Comparison of ENCODE assay signal across 15 cellular contexts in the genomic region with DNA sequence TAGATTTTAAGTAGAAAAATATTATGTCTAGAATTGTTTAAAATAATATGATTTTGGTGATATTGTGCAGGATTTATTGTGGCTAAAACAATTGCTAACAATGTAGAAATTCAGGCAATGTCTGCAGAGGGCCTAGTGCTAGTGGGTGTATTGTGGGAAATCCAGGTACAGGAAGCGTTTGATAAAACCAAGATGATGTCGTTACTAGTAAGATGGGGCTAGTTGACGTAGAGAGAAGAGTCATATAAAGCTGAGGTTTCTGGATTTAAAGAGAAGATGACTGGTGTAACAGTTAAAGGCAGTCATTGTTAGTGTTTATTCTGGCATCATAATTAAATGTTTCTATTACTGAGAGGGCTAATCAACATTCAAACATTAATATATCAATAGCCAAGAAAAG. TPM values are rescaled to one million over a fixed set of nuclear protein-coding genes. Genes with fewer than 3 reads are reported as not detected.
DNase-seq lines count a peak whose midpoint lies in the region; ATAC-seq and TF ChIP-seq lines count a peak whose summit lies in the region.
"Had no signal": no experiment of that assay in that cellular context is flagged by ENCODE, and none has a peak within 500 bp of the region (broad histone marks: within the 10 kb centered on the region; RNA-seq: fewer than 3 reads in every experiment).

No MANE protein-coding gene starts in this region.

- POLR2A ChIA-PET in activated CD8-positive, alpha-beta T cell treated with anti-CD3 and anti-CD28 coated beads for 36 hours (lab: Charles Lee): no interaction called here

- H3K27me3 ChIP-seq in esophagus squamous epithelium: no peaks in the 10 kb centered on the region
- H3K27me3 ChIP-seq: cardiac muscle cell, stomach had no signal

- no peak overlapping the region for H3K4me3 ChIP-seq in esophagus squamous epithelium
- H3K4me3 ChIP-seq: cardiac muscle cell, mucosa of descending colon, stomach had no signal

- H3K9me3 Mint-ChIP-seq in activated naive CD4-positive, alpha-beta T cell treated with anti-CD3 and anti-CD28 coated beads, Interleukin-2, amount 50 U/mL, for 72 hours: no peaks in the 10 kb centered on the region
- no peaks in the 10 kb centered on the region for H3K9me3 Mint-ChIP-seq in activated naive CD4-positive, alpha-beta T cell treated with anti-CD3 and anti-CD28 coated beads, Interleukin-2, amount 10 ng/mL, durations not matched to agents 7 days and 5 days
- H3K9me3 Mint-ChIP-seq in activated CD8-positive, alpha-beta T cell treated with anti-CD3 and anti-CD28 coated beads for 36 hours: peaks cover 3% of the 10 kb centered on the region

- H3K27ac Mint-ChIP-seq in activated naive CD4-positive, alpha-beta T cell treated with anti-CD3 and anti-CD28 coated beads, Interleukin-2, amount 50 U/mL, for 72 hours: peak overlapping the region in 1 of 2 donors; percentile 22
- no peak overlapping the region for H3K27ac Mint-ChIP-seq in activated naive CD4-positive, alpha-beta T cell treated with anti-CD3 and anti-CD28 coated beads, Interleukin-2, amount 10 ng/mL, durations not matched to agents 7 days and 5 days
- H3K27ac Mint-ChIP-seq in activated CD8-positive, alpha-beta T cell treated with anti-CD3 and anti-CD28 coated beads for 36 hours: peak overlapping the region; percentile 12

- WGBS in esophagus squamous epithelium, 2 donors: 43 to 61% methylated on average over 3 of the region's 3 CpGs

- no peak for TF ChIP-seq POLR2A in esophagus squamous epithelium (IDR thresholded peaks at IDR 0.05)

- CTCF ChIA-PET in activated naive CD4-positive, alpha-beta T cell treated with anti-CD3 and anti-CD28 coated beads, Interleukin-2, amount 10 ng/mL, durations not matched to agents 7 days and 5 days (lab: Charles Lee): no interaction called here
- CTCF ChIA-PET in activated CD8-positive, alpha-beta T cell treated with anti-CD3 and anti-CD28 coated beads for 36 hours (lab: Charles Lee): interaction anchor here (1.0 kb wide), 1 partner anchor 19 kb away, joined by 4 read pairs; no protein-coding TSS in a partner anchor

- intact Hi-C loops in activated CD8-positive, alpha-beta T cell treated with anti-CD3 and anti-CD28 coated beads for 36 hours (cut with micrococcal nuclease): no loop called here
- intact Hi-C loops in esophagus squamous epithelium (cut with DNase I): no loop called here

- peaks cover 35% of the 10 kb centered on the region for H3K4me1 Mint-ChIP-seq in activated naive CD4-positive, alpha-beta T cell treated with anti-CD3 and anti-CD28 coated beads, Interleukin-2, amount 10 ng/mL, durations not matched to agents 7 days and 5 days
- peaks cover 49% of the 10 kb centered on the region for H3K4me1 Mint-ChIP-seq in activated CD8-positive, alpha-beta T cell treated with anti-CD3 and anti-CD28 coated beads for 36 hours (ENCODE audit: low read depth)

- no peaks in the 10 kb centered on the region for H3K9me3 ChIP-seq in esophagus squamous epithelium
- H3K9me3 ChIP-seq: mucosa of descending colon, stomach had no signal

- H3K36me3 Mint-ChIP-seq in activated naive CD4-positive, alpha-beta T cell treated with anti-CD3 and anti-CD28 coated beads, Interleukin-2, amount 50 U/mL, for 72 hours: peaks cover 0 to 13% of the 10 kb centered on the region in 2 donors
- H3K36me3 Mint-ChIP-seq in activated naive CD4-positive, alpha-beta T cell treated with anti-CD3 and anti-CD28 coated beads, Interleukin-2, amount 10 ng/mL, durations not matched to agents 7 days and 5 days: peaks cover 4% of the 10 kb centered on the region
- peaks cover 4% of the 10 kb centered on the region for H3K36me3 Mint-ChIP-seq in activated CD8-positive, alpha-beta T cell treated with anti-CD3 and anti-CD28 coated beads for 36 hours (ENCODE audit: low read depth)

- H3K4me3 Mint-ChIP-seq in activated naive CD4-positive, alpha-beta T cell treated with anti-CD3 and anti-CD28 coated beads, Interleukin-2, amount 10 ng/mL, durations not matched to agents 7 days and 5 days: no peak overlapping the region
- no peak overlapping the region for H3K4me3 Mint-ChIP-seq in activated CD8-positive, alpha-beta T cell treated with anti-CD3 and anti-CD28 coated beads for 36 hours

- H3K27ac ChIP-seq in esophagus squamous epithelium: peak overlapping the region in 1 of 4 donors; percentile 14
- H3K27ac ChIP-seq: cardiac muscle cell, stomach had no signal

- no peak for DNase-seq in activated naive CD4-positive, alpha-beta T cell treated with anti-CD3 and anti-CD28 coated beads, Interleukin-2, amount 50 U/mL, for 72 hours (ENCODE audit: low spot score in 2 of 2)
- DNase-seq in activated naive CD4-positive, alpha-beta T cell treated with anti-CD3 and anti-CD28 coated beads, Interleukin-2, amount 10 ng/mL, durations not matched to agents 7 days and 5 days: no peak
- DNase-seq in activated CD8-positive, alpha-beta T cell treated with anti-CD3 and anti-CD28 coated beads for 36 hours: no peak
- peak; percentile 29 for DNase-seq in fibroblast of gingiva (ENCODE audit: low read depth)
- no peak for DNase-seq in esophagus squamous epithelium (lab: John Stamatoyannopoulos, UW)
- no peak for DNase-seq in amniotic stem cell (lab: John Stamatoyannopoulos, UW)
- DNase-seq: head of caudate nucleus, kidney, mucosa of descending colon, NCI-H1105, small intestine, stomach had no signal

- H3K27me3 Mint-ChIP-seq in activated naive CD4-positive, alpha-beta T cell treated with anti-CD3 and anti-CD28 coated beads, Interleukin-2, amount 10 ng/mL, durations not matched to agents 7 days and 5 days: no peaks in the 10 kb centered on the region
- no peaks in the 10 kb centered on the region for H3K27me3 Mint-ChIP-seq in activated CD8-positive, alpha-beta T cell treated with anti-CD3 and anti-CD28 coated beads for 36 hours

- TF ChIP-seq CTCF in activated CD8-positive, alpha-beta T cell treated with anti-CD3 and anti-CD28 coated beads for 36 hours (IDR thresholded peaks at IDR 0.05): no peak
- TF ChIP-seq CTCF in esophagus squamous epithelium (IDR thresholded peaks at IDR 0.05): no peak

- no peaks in the 10 kb centered on the region for H3K36me3 ChIP-seq in esophagus squamous epithelium
- H3K36me3 ChIP-seq: cardiac muscle cell, stomach had no signal

- H3K4me1 ChIP-seq in esophagus squamous epithelium: peaks cover 14 to 62% (median 38%) of the 10 kb centered on the region in 3 donors

- peak; percentile 75 to 76 for ATAC-seq in activated naive CD4-positive, alpha-beta T cell treated with anti-CD3 and anti-CD28 coated beads, Interleukin-2, amount 50 U/mL, for 72 hours
- ATAC-seq in activated CD8-positive, alpha-beta T cell treated with anti-CD3 and anti-CD28 coated beads for 36 hours: peak; percentile 79
- ATAC-seq in HG03565 (IDR thresholded peaks at IDR 0.05; ENCODE audit: unreplicated experiment) (no peak), HG02623 (IDR thresholded peaks at IDR 0.05; ENCODE audit: unreplicated experiment) (no peak)
- ATAC-seq: mucosa of descending colon had no signal

RNA-seq across cellular contexts. Expression of a gene that starts 43.5 kb away (rescaled TPM):
- total RNA-seq in activated naive CD4-positive, alpha-beta T cell treated with anti-CD3 and anti-CD28 coated beads, Interleukin-2, amount 50 U/mL, for 72 hours: 10 to 100 TPM; 52.0 to 53.3 TPM
- 10 to 100 TPM; 56.9 to 57.5 TPM for total RNA-seq in activated CD8-positive, alpha-beta T cell treated with anti-CD3 and anti-CD28 coated beads for 36 hours
- 10 to 100 TPM; 43.3 to 78.4 (median 68.4) TPM for total RNA-seq in esophagus squamous epithelium

RNA-seq across cellular contexts. Expression of a gene that starts 43.9 kb away (rescaled TPM):
- 10 to 100 TPM; 29.7 to 39.7 TPM for total RNA-seq in activated naive CD4-positive, alpha-beta T cell treated with anti-CD3 and anti-CD28 coated beads, Interleukin-2, amount 50 U/mL, for 72 hours
- 10 to 100 TPM; 35.4 to 42.2 TPM for total RNA-seq in activated CD8-positive, alpha-beta T cell treated with anti-CD3 and anti-CD28 coated beads for 36 hours
- 10 to 100 TPM; 23.0 to 26.1 (median 24.3) TPM for total RNA-seq in esophagus squamous epithelium

Comparison
In these comparisons a context has a peak if more than half of its experiments do, and no peak if none do; other contexts are left out.
1. ATAC-seq: peak in activated naive CD4-positive, alpha-beta T cell treated with anti-CD3 and anti-CD28 coated beads, Interleukin-2, amount 50 U/mL, for 72 hours (2 of 2) and activated CD8-positive, alpha-beta T cell treated with anti-CD3 and anti-CD28 coated beads for 36 hours (single experiment); none in HG03565 (single experiment) and HG02623 (single experiment).